16 cellular contexts compared by ENCODE assay signal in the genomic region with DNA sequence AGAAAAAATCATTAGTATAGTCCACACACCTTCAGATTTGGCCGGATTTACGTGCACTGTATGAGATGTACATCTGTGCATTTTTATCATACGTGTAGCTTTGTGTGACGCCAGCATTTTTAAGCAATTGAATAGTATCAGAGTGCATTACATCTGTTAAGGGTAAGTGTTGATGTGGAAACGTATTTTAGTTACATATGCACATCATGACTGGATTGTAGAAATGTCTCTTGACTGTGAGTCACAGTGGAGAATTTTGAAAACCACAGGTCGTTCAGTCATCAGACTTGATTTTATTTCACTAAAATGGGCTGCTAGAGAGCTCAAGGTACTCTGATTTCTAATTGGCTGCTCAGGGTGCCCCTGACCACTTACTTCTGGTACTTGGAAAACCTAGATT. TPM values are rescaled to one million over a fixed set of nuclear protein-coding genes. Genes with fewer than 3 reads are reported as not detected.
DNase-seq lines count a peak whose midpoint lies in the region; ATAC-seq and TF ChIP-seq lines count a peak whose summit lies in the region.
"Had no signal": no experiment of that assay in that cellular context is flagged by ENCODE, and none has a peak within 500 bp of the region (broad histone marks: within the 10 kb centered on the region; RNA-seq: fewer than 3 reads in every experiment).

No MANE protein-coding gene starts in this region.

- H3K4me3 Mint-ChIP-seq in T-helper 2 cell treated with Interferon-gamma antibody and Interleukin-4, amounts not matched to agents 5 μg/mL and 100 μg/mL, for 36 hours: no peak overlapping the region

- CTCF ChIA-PET in mammary epithelial cell (lab: Charles Lee; ENCODE audit: low non-redundant PET): no interaction called here

- in situ Hi-C loops in mammary epithelial cell (cut with MboI; ENCODE audit: low sequenced_read_pairs in 2 of 2): loop anchor here (10.0 kb wide), 1 partner anchor 71 kb away; no protein-coding TSS in a partner anchor

- peak overlapping the region; percentile 1 for H3K27ac Mint-ChIP-seq in T-helper 2 cell treated with Interferon-gamma antibody and Interleukin-4, amounts not matched to agents 5 μg/mL and 100 μg/mL, for 36 hours

- no peak overlapping the region for H3K27ac ChIP-seq in mammary epithelial cell (ENCODE audit: insufficient read depth, low read depth, low read length)
- no peak overlapping the region for H3K27ac ChIP-seq in breast epithelium
- H3K27ac ChIP-seq: C4-2B, VCaP had no signal

- no peaks in the 10 kb centered on the region for H3K4me1 ChIP-seq in mammary epithelial cell (ENCODE audit: insufficient read depth, low read length)
- no peaks in the 10 kb centered on the region for H3K4me1 ChIP-seq in breast epithelium

- H3K4me3 ChIP-seq in mammary epithelial cell (replicated peaks in 1 of 3; ENCODE audit: insufficient read depth in 1 of 3, low read depth in 2 of 3, low read length in 3 of 3): no peak overlapping the region
- no peak overlapping the region for H3K4me3 ChIP-seq in breast epithelium

- no peaks in the 10 kb centered on the region for H3K9me3 Mint-ChIP-seq in T-helper 2 cell treated with Interferon-gamma antibody and Interleukin-4, amounts not matched to agents 5 μg/mL and 100 μg/mL, for 36 hours

- H3K36me3 ChIP-seq in mammary epithelial cell (ENCODE audit: insufficient read depth, low read length): peaks cover 42% of the 10 kb centered on the region
- H3K36me3 ChIP-seq in breast epithelium: peaks cover 18% of the 10 kb centered on the region

- no peak overlapping the region for H3K9ac ChIP-seq in mammary epithelial cell (ENCODE audit: insufficient read depth, low read length)

- TSS peak; percentile 6 for BruUV-seq in mammary epithelial cell (replicated peaks; lab: Mats Ljungman, UMichigan)

- peaks cover 53% of the 10 kb centered on the region for H3K36me3 Mint-ChIP-seq in T-helper 2 cell treated with Interferon-gamma antibody and Interleukin-4, amounts not matched to agents 5 μg/mL and 100 μg/mL, for 36 hours (ENCODE audit: low read depth)

- H3K9me3 ChIP-seq in mammary epithelial cell (replicated peaks; ENCODE audit: insufficient read depth, low read length) (no peaks in the 10 kb centered on the region), breast epithelium (no peaks in the 10 kb centered on the region)

- no peaks in the 10 kb centered on the region for H3K27me3 Mint-ChIP-seq in T-helper 2 cell treated with Interferon-gamma antibody and Interleukin-4, amounts not matched to agents 5 μg/mL and 100 μg/mL, for 36 hours (ENCODE audit: low read depth)

- no peak overlapping the region for H2AFZ ChIP-seq in mammary epithelial cell (ENCODE audit: low read depth, low read length)

- 91% methylated on average over 6 of the region's 6 CpGs for WGBS in mammary epithelial cell (ENCODE audit: low coverage, missing lambda C conversion rate)

- intact Hi-C loops in mammary epithelial cell (cut with micrococcal nuclease): loop anchor here (5.0 kb wide), 1 partner anchor 468 kb away; no protein-coding TSS in a partner anchor
- intact Hi-C loops in breast epithelium (cut with DNase I; ENCODE audit: low total_unique reads): no loop called here

- ATAC-seq in HG03280 (IDR thresholded peaks at IDR 0.05; ENCODE audit: unreplicated experiment): no peak
- ATAC-seq in HG02759 (IDR thresholded peaks at IDR 0.05; ENCODE audit: unreplicated experiment): no peak

- no peak overlapping the region for H3K4me2 ChIP-seq in mammary epithelial cell (ENCODE audit: insufficient read depth, low read depth, low read length)

- peaks cover 5% of the 10 kb centered on the region for H4K20me1 ChIP-seq in mammary epithelial cell (ENCODE audit: insufficient read depth, low read length)

- no peaks in the 10 kb centered on the region for H3K27me3 ChIP-seq in mammary epithelial cell (ENCODE audit: insufficient read depth, low read length)
- H3K27me3 ChIP-seq in breast epithelium: no peaks in the 10 kb centered on the region

- peaks cover 15% of the 10 kb centered on the region for H3K79me2 ChIP-seq in mammary epithelial cell (ENCODE audit: insufficient read depth, low read length)

- dilution Hi-C loops in mammary epithelial cell (cut with HindIII; ENCODE audit: low sequenced_read_pairs): no loop called here

- no peak for TF ChIP-seq POLR2A in breast epithelium (IDR thresholded peaks at IDR 0.05)

- peaks cover 13% of the 10 kb centered on the region for H3K4me1 Mint-ChIP-seq in T-helper 2 cell treated with Interferon-gamma antibody and Interleukin-4, amounts not matched to agents 5 μg/mL and 100 μg/mL, for 36 hours (ENCODE audit: low read depth)

- TF ChIP-seq CTCF in mammary epithelial cell (conservative IDR thresholded peaks at IDR 0.05 in 1 of 2, IDR thresholded peaks at IDR 0.05 in 1 of 2; ENCODE audit: extremely low read depth in 1 of 2, insufficient read depth in 1 of 2, low read depth in 1 of 2, low read length in 2 of 2) (no peak), breast epithelium (IDR thresholded peaks at IDR 0.05) (no peak)

- DNase-seq in mammary epithelial cell (no peak), breast epithelium (ENCODE audit: low spot score in 2 of 2) (no peak), fibroblast of peridontal ligament (ENCODE audit: extremely low read depth) (peak; percentile 71), HPDE6-E6E7 (ENCODE audit: extremely low spot score) (no peak)
- DNase-seq in T-helper 2 cell treated with Interferon-gamma antibody and Interleukin-4, amounts not matched to agents 5 μg/mL and 100 μg/mL, for 36 hours (ENCODE audit: low spot score): no peak
- no peak for DNase-seq in stimulated activated CD4-positive, alpha-beta T cell treated with anti-CD3 and anti-CD28 coated beads, Interleukin-12 subunit alpha, Interleukin-12 subunit beta, amount 100 ng/mL, for 4 hours
- DNase-seq: activated gamma-delta T cell, dermis blood vessel endothelial cell, NCI-H146, NCI-H69, nucleus accumbens, SHP77 treated with DMSO at 0.1 percent for 48 hours had no signal

RNA-seq across cellular contexts. Expression of a gene that starts 5.4 kb away (rescaled TPM):
- total RNA-seq in mammary epithelial cell (under 1 TPM; 0.49 to 0.83 TPM), breast epithelium (10 to 100 TPM in 1 of 3 donors, 1 to 10 TPM in 2; 5.2 to 22.2 (median 8.5) TPM)
- polyA plus RNA-seq in mammary epithelial cell: 0.03 TPM
- polyA minus RNA-seq in mammary epithelial cell: not detected
- total RNA-seq: dermis blood vessel endothelial cell had no signal

RNA-seq across cellular contexts. Expression of a gene that starts 14.5 kb away (rescaled TPM):
- total RNA-seq in mammary epithelial cell (10 to 100 TPM; 80.2 to 87.6 TPM), breast epithelium (100 to 1,000 TPM; 150 to 164 (median 151) TPM)
- polyA plus RNA-seq in mammary epithelial cell: 112 TPM
- 85.9 TPM for polyA minus RNA-seq in mammary epithelial cell

RNA-seq across cellular contexts. Expression of a gene that starts 14.9 kb away (rescaled TPM):
- total RNA-seq in mammary epithelial cell: 10 to 100 TPM; 15.7 to 29.8 TPM
- 33.4 TPM for polyA plus RNA-seq in mammary epithelial cell
- polyA minus RNA-seq in mammary epithelial cell: 61.1 TPM
- 10 to 100 TPM; 30.2 to 48.3 (median 35.6) TPM for total RNA-seq in breast epithelium

RNA-seq across cellular contexts. Expression of a gene that starts 36.9 kb away (rescaled TPM):
- 100 to 1,000 TPM; 260 to 312 TPM for total RNA-seq in mammary epithelial cell
- polyA plus RNA-seq in mammary epithelial cell: 349 TPM
- polyA minus RNA-seq in mammary epithelial cell: 644 TPM
- 100 to 1,000 TPM; 168 to 330 (median 170) TPM for total RNA-seq in breast epithelium

RNA-seq across cellular contexts. Expression of a gene that starts 38.5 kb away (rescaled TPM):
- 100 to 1,000 TPM; 523 to 644 TPM for total RNA-seq in mammary epithelial cell
- 961 TPM for polyA plus RNA-seq in mammary epithelial cell
- 351 TPM for polyA minus RNA-seq in mammary epithelial cell
- total RNA-seq in breast epithelium: 100 to 1,000 TPM; 212 to 336 (median 248) TPM
